In the genomic region with DNA sequence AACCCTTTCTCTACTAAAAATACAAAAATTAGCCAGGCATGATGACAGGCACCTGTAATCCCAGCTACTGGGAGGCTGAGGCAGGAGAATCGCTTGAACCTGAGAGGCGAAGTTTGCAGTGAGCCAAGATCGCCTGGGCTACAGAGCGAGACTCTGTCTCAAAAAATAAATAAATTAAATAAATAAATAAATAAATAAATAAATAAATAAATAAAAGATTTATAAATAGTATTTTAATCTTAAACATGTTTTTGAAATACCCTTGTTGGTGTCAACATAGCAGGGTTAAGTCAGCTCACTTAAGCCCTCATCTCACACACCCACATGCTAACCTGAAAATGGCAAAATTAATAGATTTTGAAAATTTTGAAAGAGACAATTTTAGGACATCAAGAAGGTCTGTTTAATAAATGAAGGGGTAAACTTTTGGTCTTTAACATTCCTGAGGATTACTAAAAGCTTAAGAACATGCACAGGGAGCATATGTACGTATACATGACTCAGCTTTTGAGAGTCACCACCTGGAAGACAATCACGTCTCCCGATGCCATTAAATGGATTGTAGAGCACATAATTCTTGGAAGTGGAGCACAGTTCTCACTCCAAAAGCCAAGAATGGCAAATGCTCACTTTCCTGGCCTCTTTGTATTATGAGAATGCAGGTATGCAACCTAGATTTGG, we compare ENCODE assay signal across 20 cellular contexts.
DNase-seq lines count a peak whose midpoint lies in the region; ATAC-seq and TF ChIP-seq lines count a peak whose summit lies in the region.
"Had no signal": no experiment of that assay in that cellular context is flagged by ENCODE, and none has a peak within 500 bp of the region (broad histone marks: within the 10 kb centered on the region; RNA-seq: fewer than 3 reads in every experiment).

No MANE protein-coding gene starts in this region.

- peaks cover 22% of the 10 kb centered on the region for H3K36me3 Mint-ChIP-seq in activated T-cell treated with anti-CD3 and anti-CD28 coated beads, Interleukin-2, amount 50 U/mL, for 4 hours (ENCODE audit: insufficient read depth)
- H3K36me3 Mint-ChIP-seq: stimulated activated effector memory CD8-positive, alpha-beta T cell treated with anti-CD3 and anti-CD28 coated beads, Interleukin-12 subunit alpha, Interleukin-12 subunit beta, amount 100 ng/mL, for 72 hours had no signal

- H3K9ac ChIP-seq in fibroblast of lung (ENCODE audit: insufficient read depth, low read length): no peak overlapping the region
- H3K9ac ChIP-seq in skeletal muscle tissue (ENCODE audit: low read depth in 1 of 3, low read length in 3 of 3): no peak overlapping the region

- H3K27ac ChIP-seq in RWPE1 (no peak overlapping the region), fibroblast of lung (ENCODE audit: insufficient read depth, low read length) (no peak overlapping the region), skeletal muscle tissue (ENCODE audit: low read depth, low read length) (peak overlapping the region; percentile 5)
- H3K27ac ChIP-seq: ovary, sigmoid colon, thoracic aorta had no signal

- H3K9me3 ChIP-seq in fibroblast of lung (ENCODE audit: control insufficient read depth, insufficient read depth, low read depth, low read length): no peaks in the 10 kb centered on the region
- no peaks in the 10 kb centered on the region for H3K9me3 ChIP-seq in skeletal muscle tissue (ENCODE audit: control insufficient read depth in 3 of 3, low read length in 3 of 3)
- H3K9me3 ChIP-seq: ovary, sigmoid colon, thoracic aorta had no signal

- H3K4me3 ChIP-seq in fibroblast of lung (replicated peaks in 1 of 4; ENCODE audit: control extremely low read depth in 1 of 4, insufficient read depth in 1 of 4, low read depth in 3 of 4, low read length in 4 of 4) (no peak overlapping the region), skeletal muscle tissue (ENCODE audit: low read length in 3 of 3) (no peak overlapping the region)
- H3K4me3 ChIP-seq: ovary, sigmoid colon, thoracic aorta had no signal

- POLR2A ChIA-PET in RWPE1 (lab: Yijun Ruan, JAX; ENCODE audit: low non-redundant PET): no interaction called here

- H3K4me1 ChIP-seq in fibroblast of lung (ENCODE audit: control insufficient read depth, extremely low read depth, insufficient read depth, low read length): no peaks in the 10 kb centered on the region
- H3K4me1 ChIP-seq in skeletal muscle tissue (ENCODE audit: control insufficient read depth in 3 of 3, insufficient read depth in 3 of 3, low read length in 3 of 3): peaks cover 4 to 6% (median 5%) of the 10 kb centered on the region in 3 donors

- CTCF ChIA-PET in RWPE1 (lab: Yijun Ruan, JAX): no interaction called here

- H3K79me2 ChIP-seq in fibroblast of lung (ENCODE audit: control insufficient read depth, insufficient read depth, low read length): no peaks in the 10 kb centered on the region

- no peak for ATAC-seq in activated T-cell treated with anti-CD3 and anti-CD28 coated beads, Interleukin-2, amount 50 U/mL, for 4 hours
- ATAC-seq: activated CD8-positive, alpha-beta memory T cell treated with anti-CD3 and anti-CD28 coated beads, Interleukin-2, amount 10 ng/mL, durations not matched to agents 7 days and 5 days; stimulated activated effector memory CD8-positive, alpha-beta T cell treated with anti-CD3 and anti-CD28 coated beads, Interleukin-12 subunit alpha, Interleukin-12 subunit beta, amount 100 ng/mL, for 72 hours; T-cell had no signal

- no peaks in the 10 kb centered on the region for H3K4me1 Mint-ChIP-seq in activated T-cell treated with anti-CD3 and anti-CD28 coated beads, Interleukin-2, amount 50 U/mL, for 4 hours (ENCODE audit: low read depth)
- H3K4me1 Mint-ChIP-seq: activated CD8-positive, alpha-beta memory T cell treated with anti-CD3 and anti-CD28 coated beads, Interleukin-2, amount 10 ng/mL, durations not matched to agents 7 days and 5 days; stimulated activated effector memory CD8-positive, alpha-beta T cell treated with anti-CD3 and anti-CD28 coated beads, Interleukin-12 subunit alpha, Interleukin-12 subunit beta, amount 100 ng/mL, for 72 hours had no signal

- no peaks in the 10 kb centered on the region for H4K20me1 ChIP-seq in fibroblast of lung (ENCODE audit: control insufficient read depth, extremely low read depth, insufficient read depth, low read length)

- no peak overlapping the region for H3K4me3 Mint-ChIP-seq in activated T-cell treated with anti-CD3 and anti-CD28 coated beads, Interleukin-2, amount 50 U/mL, for 4 hours
- H3K4me3 Mint-ChIP-seq: activated CD8-positive, alpha-beta memory T cell treated with anti-CD3 and anti-CD28 coated beads, Interleukin-2, amount 10 ng/mL, durations not matched to agents 7 days and 5 days; dendritic cell treated with granulocyte-macrophage colony-stimulating factor and Interleukin-4, amounts not matched to agents 40 ng/mL and 50 ng/mL, for 4 days; stimulated activated effector memory CD8-positive, alpha-beta T cell treated with anti-CD3 and anti-CD28 coated beads, Interleukin-12 subunit alpha, Interleukin-12 subunit beta, amount 100 ng/mL, for 72 hours; T-cell had no signal

- H3K36me3 ChIP-seq in fibroblast of lung (ENCODE audit: control insufficient read depth, insufficient read depth, low read length) (no peaks in the 10 kb centered on the region), skeletal muscle tissue (ENCODE audit: control insufficient read depth in 3 of 3, insufficient read depth in 3 of 3, low read length in 3 of 3) (no peaks in the 10 kb centered on the region)
- H3K36me3 ChIP-seq: ovary, sigmoid colon, thoracic aorta had no signal

- DNase-seq in NCI-H82 (lab: John Stamatoyannopoulos, UW): peak; percentile 60
- no peak for DNase-seq in NCI-H82 treated with DMSO at 0.1 percent for 48 hours (lab: John Stamatoyannopoulos, UW; ENCODE audit: unreplicated experiment)
- peak; percentile 30 for DNase-seq in RWPE1 (ENCODE audit: low spot score)
- peak; percentile 47 to 81 for DNase-seq in fibroblast of lung (ENCODE audit: low read depth in 2 of 2)
- DNase-seq in activated T-cell treated with anti-CD3 and anti-CD28 coated beads, Interleukin-2, amount 50 U/mL, for 4 hours: no peak
- DNase-seq in HUDEP-2 (lab: John Stamatoyannopoulos, UW; ENCODE audit: unreplicated experiment in 76 of 76): no peak
- DNase-seq in dedifferentiated amniotic fluid mesenchymal stem cell (ENCODE audit: extremely low spot score): no peak
- DNase-seq: activated CD4-positive, alpha-beta T cell treated with anti-CD3 and anti-CD28 coated beads for 48 hours; activated CD8-positive, alpha-beta memory T cell treated with anti-CD3 and anti-CD28 coated beads, Interleukin-2, amount 10 ng/mL, durations not matched to agents 7 days and 5 days; C1 segment of cervical spinal cord; GF-D8; NCI-H748 treated with DMSO at 0.1 percent for 48 hours; ovary; SIG-M5; sigmoid colon; T-cell had no signal

- TF ChIP-seq CTCF in RWPE1 (conservative IDR thresholded peaks at IDR 0.05; ENCODE audit: low read depth) (no peak), fibroblast of lung (conservative IDR thresholded peaks at IDR 0.05 in 1 of 2, IDR thresholded peaks at IDR 0.05 in 1 of 2; ENCODE audit: low read depth in 1 of 2, low read length in 2 of 2) (no peak)

- H3K4me2 ChIP-seq in fibroblast of lung (ENCODE audit: extremely low read depth, insufficient read depth, low read length): no peak overlapping the region

- no peaks in the 10 kb centered on the region for H3K27me3 ChIP-seq in fibroblast of lung (ENCODE audit: control insufficient read depth, insufficient read depth, low read length)
- H3K27me3 ChIP-seq in skeletal muscle tissue (ENCODE audit: control insufficient read depth in 3 of 3, insufficient read depth in 3 of 3, low read length in 3 of 3): no peaks in the 10 kb centered on the region
- H3K27me3 ChIP-seq: ovary, sigmoid colon had no signal

- H3K9me3 Mint-ChIP-seq in activated T-cell treated with anti-CD3 and anti-CD28 coated beads, Interleukin-2, amount 50 U/mL, for 4 hours: no peaks in the 10 kb centered on the region
- H3K9me3 Mint-ChIP-seq: stimulated activated effector memory CD8-positive, alpha-beta T cell treated with anti-CD3 and anti-CD28 coated beads, Interleukin-12 subunit alpha, Interleukin-12 subunit beta, amount 100 ng/mL, for 72 hours had no signal

- no peak overlapping the region for H2AFZ ChIP-seq in fibroblast of lung (ENCODE audit: low read length)

- no peaks in the 10 kb centered on the region for H3K27me3 Mint-ChIP-seq in activated T-cell treated with anti-CD3 and anti-CD28 coated beads, Interleukin-2, amount 50 U/mL, for 4 hours (ENCODE audit: low read depth)
- H3K27me3 Mint-ChIP-seq: activated CD8-positive, alpha-beta memory T cell treated with anti-CD3 and anti-CD28 coated beads, Interleukin-2, amount 10 ng/mL, durations not matched to agents 7 days and 5 days; dendritic cell treated with granulocyte-macrophage colony-stimulating factor and Interleukin-4, amounts not matched to agents 40 ng/mL and 50 ng/mL, for 4 days; T-cell had no signal

Comparison
In these comparisons a context has a peak if more than half of its experiments do, and no peak if none do; other contexts are left out.
1. DNase-seq: peak in NCI-H82 (single experiment), RWPE1 (single experiment) and fibroblast of lung (2 of 2); none in NCI-H82 treated with DMSO at 0.1 percent for 48 hours (single experiment), activated T-cell treated with anti-CD3 and anti-CD28 coated beads, Interleukin-2, amount 50 U/mL, for 4 hours (single experiment), HUDEP-2 (0 of 76) and dedifferentiated amniotic fluid mesenchymal stem cell (single experiment).